In genomic region chr7:35906191-35906908, GRCh38 we compare ENCODE assay signal across 8 cellular contexts.
DNase-seq lines count a peak whose midpoint lies in the region; ATAC-seq and TF ChIP-seq lines count a peak whose summit lies in the region.

No MANE protein-coding gene starts in this region.

- no peaks in the 10 kb centered on the region for H3K9me3 Mint-ChIP-seq in activated T-helper 17 cell treated with anti-CD3 and anti-CD28 coated beads, Interleukin-2, amount 50 U/mL, for 72 hours

- H3K9me3 ChIP-seq in DND-41 (ENCODE audit: insufficient read depth, low read length, severe bottlenecking) (no peaks in the 10 kb centered on the region), thyroid gland (no peaks in the 10 kb centered on the region)

- H3K4me3 Mint-ChIP-seq in activated T-helper 17 cell treated with anti-CD3 and anti-CD28 coated beads, Interleukin-2, amount 50 U/mL, for 72 hours: no peak overlapping the region

- H3K4me2 ChIP-seq in DND-41 (ENCODE audit: insufficient read depth, low read length): no peak overlapping the region

- TF ChIP-seq POLR2A in thyroid gland (IDR thresholded peaks at IDR 0.05): no peak

- 49 to 53% methylated on average over 2 of the region's 2 CpGs for WGBS in thyroid gland, 2 donors

- peaks cover 3% of the 10 kb centered on the region for H3K4me1 Mint-ChIP-seq in activated T-helper 17 cell treated with anti-CD3 and anti-CD28 coated beads, Interleukin-2, amount 50 U/mL, for 72 hours

- POLR2A ChIA-PET in RWPE1 (lab: Yijun Ruan, JAX; ENCODE audit: low non-redundant PET): no interaction called here

- H3K27ac ChIP-seq in DND-41 (ENCODE audit: low read length) (no peak overlapping the region), RWPE1 (no peak overlapping the region), thyroid gland (peak overlapping the region in 1 of 3 donors; percentile 1)

- ATAC-seq in DND-41 (ENCODE audit: insufficient read depth, low read depth) (peak; percentile 96), GM21825 (IDR thresholded peaks at IDR 0.05; ENCODE audit: unreplicated experiment) (peak; percentile 80)
- ATAC-seq in activated T-helper 17 cell treated with anti-CD3 and anti-CD28 coated beads, Interleukin-2, amount 50 U/mL, for 72 hours (replicated peaks): peak; percentile 77

- H3K27ac Mint-ChIP-seq in activated T-helper 17 cell treated with anti-CD3 and anti-CD28 coated beads, Interleukin-2, amount 50 U/mL, for 72 hours: no peak overlapping the region

- no peaks in the 10 kb centered on the region for H4K20me1 ChIP-seq in DND-41 (ENCODE audit: insufficient read depth, low read length)

- H3K4me3 ChIP-seq in DND-41 (ENCODE audit: low read depth in 1 of 2, low read length in 2 of 2): no peak overlapping the region
- H3K4me3 ChIP-seq in LNCaP clone FGC (ENCODE audit: low read depth, low read length): no peak overlapping the region
- no peak overlapping the region for H3K4me3 ChIP-seq in thyroid gland (replicated peaks in 1 of 3)

- no peak overlapping the region for H2AFZ ChIP-seq in DND-41 (ENCODE audit: low read depth, low read length)

- no peaks in the 10 kb centered on the region for H3K79me2 ChIP-seq in DND-41 (ENCODE audit: insufficient read depth, low read length)

- H3K36me3 ChIP-seq in DND-41 (ENCODE audit: insufficient read depth, low read length) (peaks cover 42% of the 10 kb centered on the region; the same call in 1 of the 2 replicates), thyroid gland (peaks cover 0 to 4% of the 10 kb centered on the region in 2 donors)

- peaks cover 53% of the 10 kb centered on the region for H3K36me3 Mint-ChIP-seq in activated T-helper 17 cell treated with anti-CD3 and anti-CD28 coated beads, Interleukin-2, amount 50 U/mL, for 72 hours (ENCODE audit: low read depth)

- H3K9ac ChIP-seq in DND-41 (ENCODE audit: low read depth, low read length): no peak overlapping the region

- CTCF ChIA-PET in RWPE1 (lab: Yijun Ruan, JAX): interaction anchor here (0.6 to 1.2 kb wide), 4 partner anchors 105 to 282 kb away, joined by 3 to 5 read pairs (median 4); no protein-coding TSS in a partner anchor

- intact Hi-C loops in thyroid gland (cut with DNase I): loop anchor here (5.0 to 10.0 kb wide), 2 partner anchors 102 to 194 kb away; partner anchors contain the start of gene SEPTIN7

- H3K27me3 Mint-ChIP-seq in activated T-helper 17 cell treated with anti-CD3 and anti-CD28 coated beads, Interleukin-2, amount 50 U/mL, for 72 hours: no peaks in the 10 kb centered on the region

- H3K4me1 ChIP-seq in DND-41 (ENCODE audit: insufficient read depth, low read length): no peaks in the 10 kb centered on the region
- H3K4me1 ChIP-seq in thyroid gland: peaks cover 0 to 6% of the 10 kb centered on the region in 2 donors

- DNase-seq in DND-41 (peak; percentile 73), LNCaP clone FGC (ENCODE audit: low read depth) (peak; percentile 53), RWPE1 (ENCODE audit: low spot score) (peak; percentile 37), fibroblast of the conjunctiva (ENCODE audit: low read depth) (peak; percentile 74), nucleus accumbens (lab: John Stamatoyannopoulos, UW) (peak in 44 of 56 donors; percentile 3 to 83 (median 46)), thyroid gland (peak; percentile 53 to 60)

- H3K27me3 ChIP-seq in DND-41 (ENCODE audit: insufficient read depth, low read length, poor library complexity) (no peaks in the 10 kb centered on the region), thyroid gland (no peaks in the 10 kb centered on the region)

- TF ChIP-seq CTCF in DND-41 (IDR thresholded peaks at IDR 0.05; ENCODE audit: borderline replicate concordance, extremely low read depth, low read length, poor library complexity, severe bottlenecking) (peak; percentile 90), LNCaP clone FGC (IDR thresholded peaks at IDR 0.05; ENCODE audit: control insufficient read depth, extremely low read depth, insufficient read depth) (peak; percentile 90), RWPE1 (conservative IDR thresholded peaks at IDR 0.05; ENCODE audit: low read depth) (peak; percentile 96), thyroid gland (IDR thresholded peaks at IDR 0.05) (peak; percentile 69 to 97 (median 92))
